1 cellular context compared by ENCODE assay signal in genomic region chr4:70839537-70840093, GRCh38.
TF ChIP-seq lines count a peak whose summit lies in the region.

GRSF1 (minus strand) TSS chr4:70839890; CDS start chr4:70839827, 63 bp downstream.

TF ChIP-seq in GM12878, 131 proteins besides CTCF, POLR2A, EP300 and RAD21 (continued from another document and continues in another):
- peak; percentile 70; the same call in 1 of the 2 replicates for TF ChIP-seq TAF1 (IDR thresholded peaks at IDR 0.05; ENCODE audit: borderline replicate concordance, low read depth, low read length)
- peak; percentile 76; the same call in 1 of the 2 replicates for TF ChIP-seq ZNF207 (IDR thresholded peaks at IDR 0.05; ENCODE audit: borderline replicate concordance)
- TF ChIP-seq SMC3 (IDR thresholded peaks at IDR 0.05; ENCODE audit: borderline replicate concordance, low read length): 0 out of 2 replicates have a peak, but pooled peaks have one; percentile 3
- TF ChIP-seq STAT1 (conservative IDR thresholded peaks at IDR 0.05): 0 out of 2 replicates have a peak, but pooled peaks have one; percentile 23
- TF ChIP-seq MEF2A (IDR thresholded peaks at IDR 0.05; ENCODE audit: insufficient read depth, low read depth, low read length): no peak
- 0 out of 2 replicates have a peak, but pooled peaks have one; percentile 11 for TF ChIP-seq CREM (IDR thresholded peaks at IDR 0.05; ENCODE audit: low read depth)
- TF ChIP-seq FOXK2 (IDR thresholded peaks at IDR 0.05): no peak
- TF ChIP-seq MTA3 (IDR thresholded peaks at IDR 0.05; ENCODE audit: borderline replicate concordance, low read length): no peak
- TF ChIP-seq ZNF217 (IDR thresholded peaks at IDR 0.05): 0 out of 2 replicates have a peak, but pooled peaks have one; percentile 6
- 0 out of 2 replicates have a peak, but pooled peaks have one; percentile 78 for TF ChIP-seq TCF3 (IDR thresholded peaks at IDR 0.05; ENCODE audit: borderline replicate concordance, insufficient read depth, low read depth, low read length)
- TF ChIP-seq CHD1 (IDR thresholded peaks at IDR 0.05; ENCODE audit: low read depth, low read length): no peak
- no peak for TF ChIP-seq USF2 (IDR thresholded peaks at IDR 0.05; ENCODE audit: borderline replicate concordance, low read depth, low read length)
- TF ChIP-seq GATAD2B (conservative IDR thresholded peaks at IDR 0.05; ENCODE audit: low read depth): peak; percentile 98
- TF ChIP-seq POU2F2 (IDR thresholded peaks at IDR 0.05; ENCODE audit: borderline replicate concordance, low read depth, low read length): no peak
- no peak for TF ChIP-seq SREBF1 (IDR thresholded peaks at IDR 0.05; ENCODE audit: low read length)
- no peak for TF ChIP-seq ESRRA (IDR thresholded peaks at IDR 0.05; ENCODE audit: low read length)
- TF ChIP-seq ZSCAN29 (IDR thresholded peaks at IDR 0.05): peak; percentile 49; the same call in 1 of the 2 replicates
- no peak for TF ChIP-seq E2F4 (IDR thresholded peaks at IDR 0.05; ENCODE audit: low read depth, low read length)
- 0 out of 2 replicates have a peak, but pooled peaks have one; percentile 13 for TF ChIP-seq GABPA (IDR thresholded peaks at IDR 0.05; ENCODE audit: low read depth)
- TF ChIP-seq ZBTB4 (CRISPR knock-in tag; IDR thresholded peaks at IDR 0.05): no peak
- no peak for TF ChIP-seq SKIL (IDR thresholded peaks at IDR 0.05; ENCODE audit: low read depth, poor library complexity, severe bottlenecking)
- TF ChIP-seq ELK1 (IDR thresholded peaks at IDR 0.05; ENCODE audit: low read depth, low read length): peak; percentile 64; the same call in 1 of the 2 replicates
- no peak for TF ChIP-seq BMI1 (IDR thresholded peaks at IDR 0.05; ENCODE audit: borderline replicate concordance)
- TF ChIP-seq RAD51 (IDR thresholded peaks at IDR 0.05): no peak
- TF ChIP-seq CREB1 (IDR thresholded peaks at IDR 0.05; ENCODE audit: low read depth): no peak
- peak; percentile 88 for TF ChIP-seq IKZF1 (conservative IDR thresholded peaks at IDR 0.05)
- TF ChIP-seq YY1 (IDR thresholded peaks at IDR 0.05; ENCODE audit: low read depth, low read length): peak; percentile 89
- no peak for TF ChIP-seq BCL11A (IDR thresholded peaks at IDR 0.05; ENCODE audit: low read depth, low read length)
- TF ChIP-seq NKRF (conservative IDR thresholded peaks at IDR 0.05): peak; percentile 89
- no peak for TF ChIP-seq SMAD1 (IDR thresholded peaks at IDR 0.05; ENCODE audit: low read depth, partially characterized antibody)
- TF ChIP-seq NRF1 (conservative IDR thresholded peaks at IDR 0.05; ENCODE audit: low read depth, low read length): peak; percentile 55
- peak; percentile 21; the same call in 1 of the 2 replicates for TF ChIP-seq ZNF24 (IDR thresholded peaks at IDR 0.05)
- peak; percentile 42; the same call in 1 of the 2 replicates for TF ChIP-seq SIN3A (IDR thresholded peaks at IDR 0.05; ENCODE audit: low read depth, low read length)
- peak; percentile 82 for TF ChIP-seq TCF12 (IDR thresholded peaks at IDR 0.05; ENCODE audit: low read depth, low read length)
- no peak for TF ChIP-seq NR2C2 (IDR thresholded peaks at IDR 0.05; ENCODE audit: borderline replicate concordance, control insufficient read depth, insufficient read length, low read depth)
- no peak for TF ChIP-seq CBFB (IDR thresholded peaks at IDR 0.05; ENCODE audit: low read depth)
- no peak for TF ChIP-seq HDAC2 (IDR thresholded peaks at IDR 0.05)
- no peak for TF ChIP-seq ZBTB11 (CRISPR knock-in tag; IDR thresholded peaks at IDR 0.05)
- no peak for TF ChIP-seq MYC (IDR thresholded peaks at IDR 0.05; ENCODE audit: insufficient read depth, insufficient read length, insufficient replicate concordance, low read length, severe bottlenecking)
- peak; percentile 75; the same call in 1 of the 2 replicates for TF ChIP-seq POLR2AphosphoS5 (IDR thresholded peaks at IDR 0.05; ENCODE audit: low read length)
- TF ChIP-seq SPI1 (IDR thresholded peaks at IDR 0.05; ENCODE audit: borderline replicate concordance, insufficient read depth, low read depth, low read length): peak; percentile 49; the same call in 1 of the 2 replicates
- no peak for TF ChIP-seq HDAC6 (IDR thresholded peaks at IDR 0.05; ENCODE audit: unreplicated experiment)
- 0 out of 2 replicates have a peak, but pooled peaks have one; percentile 14 for TF ChIP-seq NR2C1 (IDR thresholded peaks at IDR 0.05)
- TF ChIP-seq ATF7 (IDR thresholded peaks at IDR 0.05; ENCODE audit: low read depth): no peak
- TF ChIP-seq RUNX3 (IDR thresholded peaks at IDR 0.05; ENCODE audit: low read length): no peak
- TF ChIP-seq WRNIP1 (IDR thresholded peaks at IDR 0.05; ENCODE audit: borderline replicate concordance, low read depth, low read length): no peak
- TF ChIP-seq FOS (IDR thresholded peaks at IDR 0.05; ENCODE audit: borderline replicate concordance, extremely low read depth, insufficient read length): no peak
- no peak for TF ChIP-seq CEBPB (IDR thresholded peaks at IDR 0.05; ENCODE audit: borderline replicate concordance in 1 of 2, low read depth in 2 of 2, low read length in 2 of 2)
- no peak for TF ChIP-seq EZH2 (IDR thresholded peaks at IDR 0.05; ENCODE audit: borderline replicate concordance, control insufficient read depth, low read depth, low read length)
- TF ChIP-seq LARP7 (IDR thresholded peaks at IDR 0.05): peak; percentile 99
- no peak for TF ChIP-seq NBN (IDR thresholded peaks at IDR 0.05)
- TF ChIP-seq BCLAF1 (IDR thresholded peaks at IDR 0.05): 0 out of 2 replicates have a peak, but pooled peaks have one; percentile 26
